1 cellular context compared by ENCODE assay signal in genomic region chr12:32671930-32672785, GRCh38.
TF ChIP-seq lines count a peak whose summit lies in the region.

No MANE protein-coding gene starts in this region.

TF ChIP-seq in liver, 16 proteins besides CTCF, POLR2A, EP300 and RAD21 (continued from another document):
- TF ChIP-seq REST (IDR thresholded peaks at IDR 0.05) (no peak), ATF3 (IDR thresholded peaks at IDR 0.05) (no peak), EGR1 (IDR thresholded peaks at IDR 0.05; ENCODE audit: low read depth in 2 of 2) (no peak), JUND (IDR thresholded peaks at IDR 0.05) (no peak), YY1 (IDR thresholded peaks at IDR 0.05) (peak; percentile 41)
